Comparison of ENCODE assay signal across 24 cellular contexts in genomic region chr20:34883809-34884208, GRCh38. TPM values are rescaled to one million over a fixed set of nuclear protein-coding genes. Genes with fewer than 3 reads are reported as not detected.
DNase-seq lines count a peak whose midpoint lies in the region; ATAC-seq, FAIRE-seq and TF ChIP-seq lines count a peak whose summit lies in the region.
"Had no signal": no experiment of that assay in that cellular context is flagged by ENCODE, and none has a peak within 500 bp of the region (broad histone marks: within the 10 kb centered on the region; RNA-seq: fewer than 3 reads in every experiment).

No MANE protein-coding gene starts in this region.

- CTCF ChIA-PET in K562 (lab: Yijun Ruan, JAX; ENCODE audit: low intra/inter-chr PET ratio): no interaction called here
- CTCF ChIA-PET in activated CD8-positive, alpha-beta T cell treated with anti-CD3 and anti-CD28 coated beads, Interleukin-2, amount 10 ng/mL, durations not matched to agents 7 days and 5 days (lab: Charles Lee): interaction anchor here (2.8 kb wide), 1 partner anchor 10 kb away, joined by 18 read pairs; the partner anchor contains the start of gene GGT7

- no peaks in the 10 kb centered on the region for H3K9me3 Mint-ChIP-seq in activated T-cell treated with anti-CD3 and anti-CD28 coated beads, Interleukin-2, amount 50 U/mL, for 24 hours
- H3K9me3 Mint-ChIP-seq in activated T-helper 17 cell treated with anti-CD3 and anti-CD28 coated beads, Interleukin-2, amount 50 U/mL, for 72 hours: no peaks in the 10 kb centered on the region
- H3K9me3 Mint-ChIP-seq in activated CD8-positive, alpha-beta T cell treated with anti-CD3 and anti-CD28 coated beads, Interleukin-2, amount 10 ng/mL, durations not matched to agents 7 days and 5 days (ENCODE audit: insufficient read depth): no peaks in the 10 kb centered on the region
- H3K9me3 Mint-ChIP-seq: CD4-positive, alpha-beta T cell; HFFc6 had no signal

- no peaks in the 10 kb centered on the region for H4K20me1 ChIP-seq in K562 (replicated peaks; ENCODE audit: control insufficient read depth, insufficient read depth, low read length)

- H3K36me3 ChIP-seq in K562 (ENCODE audit: control insufficient read depth, insufficient read depth, low read length) (peaks cover 61% of the 10 kb centered on the region), subcutaneous abdominal adipose tissue (ENCODE audit: control insufficient read depth in 5 of 5, insufficient read depth in 5 of 5, low read length in 5 of 5) (peaks cover 20 to 30% (median 24%) of the 10 kb centered on the region in 5 donors)
- H3K36me3 ChIP-seq: BE2C had no signal

- POLR2A ChIA-PET in K562 (lab: Yijun Ruan, JAX): interaction anchor here (0.7 to 0.9 kb wide), 3 partner anchors 13 to 361 kb away, joined by 3 read pairs; no protein-coding TSS in a partner anchor
- POLR2A ChIA-PET in activated CD8-positive, alpha-beta T cell treated with anti-CD3 and anti-CD28 coated beads, Interleukin-2, amount 10 ng/mL, durations not matched to agents 7 days and 5 days (lab: Charles Lee): no interaction called here

- peaks cover 18% of the 10 kb centered on the region for H3K4me1 Mint-ChIP-seq in activated T-cell treated with anti-CD3 and anti-CD28 coated beads, Interleukin-2, amount 50 U/mL, for 24 hours (ENCODE audit: low read depth)
- H3K4me1 Mint-ChIP-seq in activated T-helper 17 cell treated with anti-CD3 and anti-CD28 coated beads, Interleukin-2, amount 50 U/mL, for 72 hours: peaks cover 17% of the 10 kb centered on the region
- H3K4me1 Mint-ChIP-seq in activated CD8-positive, alpha-beta T cell treated with anti-CD3 and anti-CD28 coated beads, Interleukin-2, amount 10 ng/mL, durations not matched to agents 7 days and 5 days (ENCODE audit: low read depth): peaks cover 6% of the 10 kb centered on the region

- H3K4me1 ChIP-seq in K562 (replicated peaks in 1 of 2; ENCODE audit: control insufficient read depth in 2 of 2, insufficient read depth in 2 of 2, low read length in 2 of 2): peaks cover 10 to 17% of the 10 kb centered on the region in 2 experiments; a peak in 3 of 5 replicates
- peaks cover 0 to 72% (median 26%) of the 10 kb centered on the region in 5 donors for H3K4me1 ChIP-seq in subcutaneous abdominal adipose tissue (ENCODE audit: control insufficient read depth in 5 of 5, insufficient read depth in 5 of 5, low read length in 5 of 5)
- H3K4me1 ChIP-seq: BE2C had no signal

- no peak for TF ChIP-seq CTCF in K562 (IDR thresholded peaks at IDR 0.05 in 2 of 3, conservative IDR thresholded peaks at IDR 0.05 in 1 of 3; ENCODE audit: insufficient read depth in 2 of 3, low read depth in 1 of 3, low read length in 3 of 3)

- H3K4me3 ChIP-seq in K562 (no peak overlapping the region), subcutaneous abdominal adipose tissue (ENCODE audit: low read depth in 1 of 5, low read length in 5 of 5) (no peak overlapping the region)

- H3K9me1 ChIP-seq in K562 (ENCODE audit: control insufficient read depth, insufficient read depth, low read length): no peaks in the 10 kb centered on the region

- intact Hi-C loops in K562 (cut with micrococcal nuclease): no loop called here

- H3K4me3 Mint-ChIP-seq in activated T-cell treated with anti-CD3 and anti-CD28 coated beads, Interleukin-2, amount 50 U/mL, for 24 hours: no peak overlapping the region
- no peak overlapping the region for H3K4me3 Mint-ChIP-seq in activated T-helper 17 cell treated with anti-CD3 and anti-CD28 coated beads, Interleukin-2, amount 50 U/mL, for 72 hours
- H3K4me3 Mint-ChIP-seq in activated CD8-positive, alpha-beta T cell treated with anti-CD3 and anti-CD28 coated beads, Interleukin-2, amount 10 ng/mL, durations not matched to agents 7 days and 5 days: no peak overlapping the region
- H3K4me3 Mint-ChIP-seq: CD4-positive, alpha-beta T cell; HFFc6 had no signal

- no peak overlapping the region for H3K27ac ChIP-seq in K562 (ENCODE audit: extremely low read depth, low read depth, low read length)
- peak overlapping the region; percentile 65 for H3K27ac ChIP-seq in subcutaneous abdominal adipose tissue (ENCODE audit: low read depth, low read length)
- H3K27ac ChIP-seq: C4-2B had no signal

- H3K27me3 ChIP-seq in K562 (ENCODE audit: control insufficient read depth in 2 of 2, insufficient read depth in 2 of 2, low read length in 2 of 2): no peaks in the 10 kb centered on the region
- H3K27me3 ChIP-seq in subcutaneous abdominal adipose tissue (ENCODE audit: control insufficient read depth in 5 of 5, insufficient read depth in 4 of 5, low read length in 5 of 5): no peaks in the 10 kb centered on the region
- H3K27me3 ChIP-seq: BE2C had no signal

- FAIRE-seq in K562 (lab: Jason Lieb, UNC): no peak
- FAIRE-seq: A204.1, D721Med, G401.6, GM12891, GM19239, HTR-8/SVneo had no signal

- H3K36me3 Mint-ChIP-seq in activated T-cell treated with anti-CD3 and anti-CD28 coated beads, Interleukin-2, amount 50 U/mL, for 24 hours (ENCODE audit: low read depth): peaks cover 21% of the 10 kb centered on the region
- peaks cover 28% of the 10 kb centered on the region for H3K36me3 Mint-ChIP-seq in activated T-helper 17 cell treated with anti-CD3 and anti-CD28 coated beads, Interleukin-2, amount 50 U/mL, for 72 hours (ENCODE audit: low read depth)
- peaks cover 21% of the 10 kb centered on the region for H3K36me3 Mint-ChIP-seq in activated CD8-positive, alpha-beta T cell treated with anti-CD3 and anti-CD28 coated beads, Interleukin-2, amount 10 ng/mL, durations not matched to agents 7 days and 5 days (ENCODE audit: low read depth)

- peak overlapping the region; percentile 30 for H3K27ac Mint-ChIP-seq in activated T-cell treated with anti-CD3 and anti-CD28 coated beads, Interleukin-2, amount 50 U/mL, for 24 hours
- H3K27ac Mint-ChIP-seq in activated T-helper 17 cell treated with anti-CD3 and anti-CD28 coated beads, Interleukin-2, amount 50 U/mL, for 72 hours: peak overlapping the region; percentile 7
- no peak overlapping the region for H3K27ac Mint-ChIP-seq in activated CD8-positive, alpha-beta T cell treated with anti-CD3 and anti-CD28 coated beads, Interleukin-2, amount 10 ng/mL, durations not matched to agents 7 days and 5 days
- H3K27ac Mint-ChIP-seq: CD4-positive, alpha-beta T cell; HFFc6 had no signal

- no peak for ATAC-seq in activated T-helper 17 cell treated with anti-CD3 and anti-CD28 coated beads, Interleukin-2, amount 50 U/mL, for 72 hours (replicated peaks)
- ATAC-seq in K562 (no peak), HG03039 (IDR thresholded peaks at IDR 0.05; ENCODE audit: unreplicated experiment) (no peak)
- ATAC-seq in activated CD8-positive, alpha-beta T cell treated with anti-CD3 and anti-CD28 coated beads, Interleukin-2, amount 10 ng/mL, durations not matched to agents 7 days and 5 days: no peak
- ATAC-seq: HCT116 had no signal

- H3K9me3 ChIP-seq in K562 (replicated peaks; ENCODE audit: control insufficient read depth, insufficient read depth, low read depth, low read length): peaks cover 12% of the 10 kb centered on the region
- no peaks in the 10 kb centered on the region for H3K9me3 ChIP-seq in subcutaneous abdominal adipose tissue (ENCODE audit: control insufficient read depth in 5 of 5, low read length in 5 of 5)
- H3K9me3 ChIP-seq: BE2C, Caco-2 had no signal

- DNase-seq in activated T-cell treated with anti-CD3 and anti-CD28 coated beads, Interleukin-2, amount 50 U/mL, for 24 hours: no peak
- DNase-seq in activated T-cell treated with anti-CD3 and anti-CD28 coated beads, Interleukin-2, amount 50 U/mL, for 48 hours: no peak
- DNase-seq in K562 (ENCODE audit: extremely low read depth in 1 of 4, low spot score in 3 of 4): no peak
- DNase-seq in hepatic stellate cell (ENCODE audit: low spot score): no peak
- DNase-seq in activated CD8-positive, alpha-beta T cell treated with anti-CD3 and anti-CD28 coated beads, Interleukin-2, amount 10 ng/mL, durations not matched to agents 7 days and 5 days: no peak
- DNase-seq: ACHN; BE2C; Caco-2; CD4-positive, alpha-beta T cell; GOT3; H7; HFFc6; IMR-90 had no signal

- no peak overlapping the region for H3K9ac ChIP-seq in K562 (ENCODE audit: insufficient read depth in 1 of 2, low read depth in 2 of 2, low read length in 2 of 2)
- peak overlapping the region in 1 of 5 donors; percentile 33 for H3K9ac ChIP-seq in subcutaneous abdominal adipose tissue (ENCODE audit: low read length in 5 of 5)

- no peak for TF ChIP-seq EP300 in K562 (IDR thresholded peaks at IDR 0.05; ENCODE audit: low read length)

- no peak overlapping the region for H3K4me2 ChIP-seq in K562 (ENCODE audit: insufficient read depth, low read length)

- peaks cover 21% of the 10 kb centered on the region; the same call in 2 of the 3 replicates for H3K79me2 ChIP-seq in K562 (ENCODE audit: control insufficient read depth, insufficient read depth, low read length)

- in situ Hi-C loops in K562 (cut with MboI): no loop called here

- WGBS in K562 (ENCODE audit: insufficient coverage, low coverage, missing lambda C conversion rate): 65% methylated on average over 4 of the region's 4 CpGs

- no peak for TF ChIP-seq POLR2A in K562 (conservative IDR thresholded peaks at IDR 0.05)

- no peak overlapping the region for H2AFZ ChIP-seq in K562 (ENCODE audit: low read depth, low read length)

- no peak for TF ChIP-seq RAD21 in K562 (CRISPR knock-in tag; conservative IDR thresholded peaks at IDR 0.05 in 1 of 2, IDR thresholded peaks at IDR 0.05 in 1 of 2)

- no TSS peak for BruUV-seq in K562 (replicated peaks; lab: Mats Ljungman, UMichigan)

- H3K27me3 Mint-ChIP-seq in activated T-cell treated with anti-CD3 and anti-CD28 coated beads, Interleukin-2, amount 50 U/mL, for 24 hours: no peaks in the 10 kb centered on the region
- no peaks in the 10 kb centered on the region for H3K27me3 Mint-ChIP-seq in activated T-helper 17 cell treated with anti-CD3 and anti-CD28 coated beads, Interleukin-2, amount 50 U/mL, for 72 hours
- H3K27me3 Mint-ChIP-seq in activated CD8-positive, alpha-beta T cell treated with anti-CD3 and anti-CD28 coated beads, Interleukin-2, amount 10 ng/mL, durations not matched to agents 7 days and 5 days (ENCODE audit: low read depth): no peaks in the 10 kb centered on the region
- H3K27me3 Mint-ChIP-seq: CD4-positive, alpha-beta T cell had no signal

RNA-seq across cellular contexts. Expression of gene ACSS2, which starts 7.4 kb away (rescaled TPM):
- 10 to 100 TPM; 31.7 to 42.0 TPM for total RNA-seq in activated T-helper 17 cell treated with anti-CD3 and anti-CD28 coated beads, Interleukin-2, amount 50 U/mL, for 72 hours
- 516 and 596 TPM in 2 replicates for total RNA-seq in K562 (2011; cell fraction: chromatin; rRNA removed; ENCODE audit: low replicate concordance)
- total RNA-seq in K562 (2011; cell fraction: nucleolus; rRNA removed): 361 and 396 TPM in 2 replicates
- total RNA-seq in K562 (2011; cell fraction: nucleoplasm; rRNA removed): 372 and 398 TPM in 2 replicates
- 94.3 and 97.9 TPM in 2 replicates for total RNA-seq in K562 (2014; rRNA removed)
- total RNA-seq in K562 (2014; rRNA removed; fragmentation: Illumina TruSeq; extraction: Trizol): 49.5 and 52.9 TPM in 2 replicates
- total RNA-seq in K562 (2015; rRNA removed; fragmentation: Illumina TruSeq; extraction: Trizol): 43.7 and 48.6 TPM in 2 replicates
- 64.0 and 66.2 TPM in 2 replicates for total RNA-seq in K562 (2021)
- polyA plus RNA-seq in K562 (2011; rRNA removed): 246 and 419 TPM in 2 replicates
- 192 and 432 TPM in 2 replicates for polyA plus RNA-seq in K562 (2011; cell fraction: cytosol; rRNA removed)
- 526 and 978 TPM in 2 replicates for polyA plus RNA-seq in K562 (2011; cell fraction: nucleus; rRNA removed)
- polyA plus RNA-seq in K562 (2012): 73.5 and 75.8 TPM in 2 replicates
- 64.0 and 77.6 TPM in 2 replicates for polyA plus RNA-seq in K562 (2014; fragmentation: Illumina TruSeq; extraction: Trizol)
- polyA plus RNA-seq in K562 (2014; fragmentation: Nextera tagmentation; extraction: Ambion mirVana): 10 to 100 TPM; 21.9 to 26.5 TPM
- polyA plus RNA-seq in K562 (2014; rRNA removed): 78.4 and 81.5 TPM in 2 replicates
- polyA minus RNA-seq in K562 (2011; rRNA and poly(A)+ RNA removed): 306 and 390 TPM in 2 replicates
- 144 and 252 TPM in 2 replicates for polyA minus RNA-seq in K562 (2011; cell fraction: cytosol; rRNA and poly(A)+ RNA removed)
- 250 and 495 TPM in 2 replicates for polyA minus RNA-seq in K562 (2011; cell fraction: nucleus; rRNA and poly(A)+ RNA removed)
- total RNA-seq in activated CD8-positive, alpha-beta T cell treated with anti-CD3 and anti-CD28 coated beads, Interleukin-2, amount 10 ng/mL, durations not matched to agents 7 days and 5 days: 10 to 100 TPM; 24.0 to 25.5 TPM

RNA-seq across cellular contexts. Expression of gene GGT7, which starts 11.2 kb away (rescaled TPM):
- 10 to 100 TPM in 1 of 2 donors, 1 to 10 TPM in 1; 7.3 to 21.1 TPM for total RNA-seq in activated T-helper 17 cell treated with anti-CD3 and anti-CD28 coated beads, Interleukin-2, amount 50 U/mL, for 72 hours
- 30.9 and 86.1 TPM in 2 replicates for total RNA-seq in K562 (2011; cell fraction: chromatin; rRNA removed; ENCODE audit: low replicate concordance)
- total RNA-seq in K562 (2011; cell fraction: nucleolus; rRNA removed): 84.9 and 89.9 TPM in 2 replicates
- 45.7 and 51.5 TPM in 2 replicates for total RNA-seq in K562 (2011; cell fraction: nucleoplasm; rRNA removed)
- total RNA-seq in K562 (2014; rRNA removed) (5.9 and 8.7 TPM in 2 replicates), K562 (2014; rRNA removed; fragmentation: Illumina TruSeq; extraction: Trizol) (1.9 and 2.9 TPM in 2 replicates), K562 (2015; rRNA removed; fragmentation: Illumina TruSeq; extraction: Trizol) (3.1 and 3.3 TPM in 2 replicates), K562 (2021) (16.4 and 18.3 TPM in 2 replicates)
- polyA plus RNA-seq in K562 (2011; rRNA removed) (11.4 and 22.1 TPM in 2 replicates), K562 (2014; fragmentation: Illumina TruSeq; extraction: Trizol) (8.4 and 9.8 TPM in 2 replicates), K562 (2014; fragmentation: Nextera tagmentation; extraction: Ambion mirVana) (under 1 TPM; 0.04 to 0.07 TPM), K562 (2014; rRNA removed) (17.3 and 21.6 TPM in 2 replicates)
- polyA plus RNA-seq in K562 (2011; cell fraction: cytosol; rRNA removed): 14.2 and 19.5 TPM in 2 replicates
- 77.0 and 120 TPM in 2 replicates for polyA plus RNA-seq in K562 (2011; cell fraction: nucleus; rRNA removed)
- 13.0 and 26.9 TPM in 2 replicates for polyA plus RNA-seq in K562 (2012)
- 3.9 and 5.2 TPM in 2 replicates for polyA minus RNA-seq in K562 (2011; rRNA and poly(A)+ RNA removed)
- 8.5 and 14.2 TPM in 2 replicates for polyA minus RNA-seq in K562 (2011; cell fraction: cytosol; rRNA and poly(A)+ RNA removed)
- polyA minus RNA-seq in K562 (2011; cell fraction: nucleus; rRNA and poly(A)+ RNA removed): 35.8 and 38.2 TPM in 2 replicates
- total RNA-seq in activated CD8-positive, alpha-beta T cell treated with anti-CD3 and anti-CD28 coated beads, Interleukin-2, amount 10 ng/mL, durations not matched to agents 7 days and 5 days: 1 to 10 TPM; 5.2 to 6.0 TPM

RNA-seq across cellular contexts. Expression of gene NCOA6, which starts 58.4 kb away (rescaled TPM):
- 10 to 100 TPM; 20.8 to 25.3 TPM for total RNA-seq in activated T-helper 17 cell treated with anti-CD3 and anti-CD28 coated beads, Interleukin-2, amount 50 U/mL, for 72 hours
- 25.4 and 45.0 TPM in 2 replicates for total RNA-seq in K562 (2011; cell fraction: chromatin; rRNA removed; ENCODE audit: low replicate concordance)
- 13.2 and 16.3 TPM in 2 replicates for total RNA-seq in K562 (2011; cell fraction: nucleolus; rRNA removed)
- total RNA-seq in K562 (2011; cell fraction: nucleoplasm; rRNA removed): 23.8 and 31.5 TPM in 2 replicates
- 5.2 and 8.1 TPM in 2 replicates for total RNA-seq in K562 (2014; rRNA removed)
- 6.7 and 7.8 TPM in 2 replicates for total RNA-seq in K562 (2014; rRNA removed; fragmentation: Illumina TruSeq; extraction: Trizol)
- 6.1 and 8.4 TPM in 2 replicates for total RNA-seq in K562 (2015; rRNA removed; fragmentation: Illumina TruSeq; extraction: Trizol)
- total RNA-seq in K562 (2021): 17.3 and 17.7 TPM in 2 replicates
- polyA plus RNA-seq in K562 (2011; rRNA removed): 9.9 and 12.7 TPM in 2 replicates
- 13.6 and 16.0 TPM in 2 replicates for polyA plus RNA-seq in K562 (2011; cell fraction: cytosol; rRNA removed)
- 10.0 and 12.5 TPM in 2 replicates for polyA plus RNA-seq in K562 (2011; cell fraction: nucleus; rRNA removed)
- 16.1 and 16.6 TPM in 2 replicates for polyA plus RNA-seq in K562 (2012)
- polyA plus RNA-seq in K562 (2014; fragmentation: Illumina TruSeq; extraction: Trizol): 18.6 and 25.0 TPM in 2 replicates
- 1 to 10 TPM; 8.2 to 9.5 TPM for polyA plus RNA-seq in K562 (2014; fragmentation: Nextera tagmentation; extraction: Ambion mirVana)
- 12.2 TPM in 2 replicates for polyA plus RNA-seq in K562 (2014; rRNA removed)
- polyA minus RNA-seq in K562 (2011; rRNA and poly(A)+ RNA removed): 18.4 and 18.5 TPM in 2 replicates
- 16.5 and 18.4 TPM in 2 replicates for polyA minus RNA-seq in K562 (2011; cell fraction: cytosol; rRNA and poly(A)+ RNA removed)
- 8.5 and 11.3 TPM in 2 replicates for polyA minus RNA-seq in K562 (2011; cell fraction: nucleus; rRNA and poly(A)+ RNA removed)
- 10 to 100 TPM; 25.8 to 26.9 TPM for total RNA-seq in activated CD8-positive, alpha-beta T cell treated with anti-CD3 and anti-CD28 coated beads, Interleukin-2, amount 10 ng/mL, durations not matched to agents 7 days and 5 days
